Comparison of ENCODE assay signal across 8 cellular contexts in genomic region chr10:42782446-42783180, GRCh38. TPM values are rescaled to one million over a fixed set of nuclear protein-coding genes. Genes with fewer than 3 reads are reported as not detected.
DNase-seq lines count a peak whose midpoint lies in the region; ATAC-seq and TF ChIP-seq lines count a peak whose summit lies in the region.

Gene BMS1 (plus strand): TSS chr10:42782795. CDS start chr10:42784395, 1,600 bp downstream.

- no peaks in the 10 kb centered on the region for H3K4me1 ChIP-seq in H9 (ENCODE audit: insufficient read depth, low read length)

- H3K4me3 Mint-ChIP-seq in H9 (peak within 1 kb of the TSS; percentile 89 to 94), natural killer cell (peak within 1 kb of the TSS; percentile 97)

- no peak within 1 kb of the TSS for H2BK5ac ChIP-seq in H9 (ENCODE audit: insufficient read length, low read length)

- H4K5ac ChIP-seq in H9 (ENCODE audit: insufficient read length, low read depth, low read length): no peak within 1 kb of the TSS

- H2BK15ac ChIP-seq in H9 (ENCODE audit: low read depth, low read length): no peak within 1 kb of the TSS

- H2AK5ac ChIP-seq in H9 (ENCODE audit: insufficient read length, low read length): no peak within 1 kb of the TSS

- peak; percentile 93 for DNase-seq in ELR (ENCODE audit: low read depth)
- peak; percentile 95 for DNase-seq in H9
- peak; percentile 88 for DNase-seq in M059J (ENCODE audit: low read depth)
- DNase-seq in activated T-helper 9 cell treated with anti-CD3 and anti-CD28 coated beads, Interleukin-2, amount 50 U/mL, for 16 hours (ENCODE audit: low read depth): peak; percentile 77
- DNase-seq in fibroblast of peridontal ligament (ENCODE audit: extremely low read depth): peak; percentile 93
- peak; percentile 82 for DNase-seq in natural killer cell
- peak; percentile 75 to 91 (median 77) for DNase-seq in stimulated activated naive CD4-positive, alpha-beta T cell (lab: John Stamatoyannopoulos, UW)

- H3K4me2 ChIP-seq in H9 (ENCODE audit: insufficient read depth, insufficient read length, low read length): peak within 1 kb of the TSS; percentile 99

- peaks cover 4% of the 10 kb centered on the region for H3K23me2 ChIP-seq in H9 (ENCODE audit: insufficient read length, low read depth, low read length, poor library complexity, severe bottlenecking)

- H3K9me3 Mint-ChIP-seq in H9 (peaks cover 0 to 3% of the 10 kb centered on the region in 2 experiments; a peak in 1 of 5 replicates), natural killer cell (no peaks in the 10 kb centered on the region)

- peak within 1 kb of the TSS; percentile 92 for H3K14ac ChIP-seq in H9 (ENCODE audit: insufficient read depth, low read length)

- H3K4me1 Mint-ChIP-seq in H9 (0 out of 4 replicates have a peak, but pooled peaks cover 0 to 3% of the 10 kb centered on the region in 2 experiments), natural killer cell (peaks cover 12 to 30% of the 10 kb centered on the region in 2 donors)

- H3K9me3 ChIP-seq in H9 (ENCODE audit: control insufficient read depth, low read depth, low read length): no peaks in the 10 kb centered on the region

- H2AFZ ChIP-seq in H9 (ENCODE audit: low read length): no peak within 1 kb of the TSS

- H3K4ac ChIP-seq in H9 (ENCODE audit: low read depth, low read length): no peak within 1 kb of the TSS

- peak within 1 kb of the TSS; percentile 22 for H3K27ac ChIP-seq in H9 (ENCODE audit: insufficient read length, low read depth, low read length)

- no CpG with 5 or more reads among the region's 60 CpGs for WGBS in H9 (ENCODE audit: extremely low coverage, insufficient read length, low lambda C conversion rate)

- H3K23ac ChIP-seq in H9 (ENCODE audit: insufficient read length, low read depth, low read length): no peak within 1 kb of the TSS

- peak; percentile 94 for TF ChIP-seq POLR2A in Raji (IDR thresholded peaks at IDR 0.05; ENCODE audit: insufficient read depth, low read depth, low read length)

- no peak for TF ChIP-seq CTCF in H9 (conservative IDR thresholded peaks at IDR 0.05)
- TF ChIP-seq CTCF in natural killer cell (IDR thresholded peaks at IDR 0.05): no peak

- H4K8ac ChIP-seq in H9 (replicated peaks; ENCODE audit: insufficient read length, low read depth, low read length): no peak within 1 kb of the TSS

- intact Hi-C loops in natural killer cell (cut with micrococcal nuclease): loop anchor here (2.0 kb wide), 1 partner anchor 230 kb away; no protein-coding TSS in a partner anchor

- H3K27me3 Mint-ChIP-seq in H9 (ENCODE audit: low read depth): peaks cover 31% of the 10 kb centered on the region
- H3K27me3 Mint-ChIP-seq in natural killer cell (ENCODE audit: low read depth in 2 of 2): peaks cover 4 to 12% of the 10 kb centered on the region in 2 donors

- peak within 1 kb of the TSS; percentile 71 for H3K9ac ChIP-seq in H9 (ENCODE audit: extremely low read depth, insufficient read length, low read length)

- H2BK120ac ChIP-seq in H9 (ENCODE audit: low read depth, low read length, poor library complexity, severe bottlenecking): peak within 1 kb of the TSS; percentile 74

- peaks cover 4% of the 10 kb centered on the region; the same call in 1 of the 2 replicates for H3K79me2 ChIP-seq in H9 (ENCODE audit: insufficient read depth, low read length)

- H3K18ac ChIP-seq in H9 (ENCODE audit: insufficient read length, low read depth, low read length): peak within 1 kb of the TSS; percentile 93

- peak; percentile 89 to 94 (median 94) for ATAC-seq in natural killer cell

- no peak within 1 kb of the TSS for H4K91ac ChIP-seq in H9 (ENCODE audit: insufficient read length, low read depth, low read length)

- H3K27ac Mint-ChIP-seq in H9 (peak within 1 kb of the TSS; percentile 95 to 99 (median 95)), natural killer cell (peak within 1 kb of the TSS; percentile 93 to 96)

- H4K20me1 ChIP-seq in H9 (ENCODE audit: control insufficient read depth, insufficient read depth, insufficient read length): no peaks in the 10 kb centered on the region

- H3T11ph ChIP-seq in H9 (ENCODE audit: low read length): no peak within 1 kb of the TSS

- no peak within 1 kb of the TSS for H3K56ac ChIP-seq in H9 (ENCODE audit: insufficient read length, low read depth, low read length)

- H2BK20ac ChIP-seq in H9 (ENCODE audit: low read depth, low read length, poor library complexity, severe bottlenecking): no peak within 1 kb of the TSS

- H3K79me1 ChIP-seq in H9 (ENCODE audit: insufficient read depth, low read depth, low read length, poor library complexity, severe bottlenecking): peaks cover 4% of the 10 kb centered on the region

- H3K36me3 Mint-ChIP-seq in H9 (ENCODE audit: insufficient read depth in 1 of 3, low read depth in 3 of 3) (peaks cover 12 to 32% (median 32%) of the 10 kb centered on the region in 3 experiments), natural killer cell (peaks cover 14% of the 10 kb centered on the region)

- H3K27me3 ChIP-seq in H9 (ENCODE audit: insufficient read depth, low read length): no peaks in the 10 kb centered on the region

- peak within 1 kb of the TSS; percentile 64 for H2BK12ac ChIP-seq in H9 (ENCODE audit: insufficient read length, low read depth, low read length)

RNA-seq across cellular contexts. Expression of gene BMS1, which starts in this region (rescaled TPM):
- total RNA-seq in H9 (2021) (42.8 and 44.2 TPM in 2 replicates), natural killer cell (10 to 100 TPM; 10.4 to 12.1 (median 11.9) TPM)
- total RNA-seq in M059J (2014; rRNA removed; shearing (Covaris generic)): 13.0 and 20.6 TPM in 2 replicates

Comparison
In these comparisons a context has a peak if more than half of its experiments do, and no peak if none do; other contexts are left out.
1. Peak in every context shown above with its lines: DNase-seq, ATAC-seq and H3K27ac ChIP-seq.